ENCODE assay signal across 1 cellular context in genomic region chr15:94238539-94239118, GRCh38.
TF ChIP-seq lines count a peak whose summit lies in the region.

No MANE protein-coding gene starts in this region.

TF ChIP-seq in GM12878, 131 proteins besides CTCF, POLR2A, EP300 and RAD21 (continued from another document):
- TF ChIP-seq RELB (IDR thresholded peaks at IDR 0.05; ENCODE audit: low read depth) = peak; percentile 80
- TF ChIP-seq HDGF (IDR thresholded peaks at IDR 0.05) = 0 out of 2 replicates have a peak, but pooled peaks have one; percentile 54
- peak; percentile 69 for TF ChIP-seq DPF2 (IDR thresholded peaks at IDR 0.05)
- no peak for TF ChIP-seq CHD4 (IDR thresholded peaks at IDR 0.05)
- TF ChIP-seq EGR1 (IDR thresholded peaks at IDR 0.05; ENCODE audit: borderline replicate concordance in 1 of 2, low read depth in 2 of 2, low read length in 2 of 2) = no peak
- peak; percentile 95 for TF ChIP-seq IKZF1 (conservative IDR thresholded peaks at IDR 0.05)
- TF ChIP-seq MLLT1 (IDR thresholded peaks at IDR 0.05) = 0 out of 2 replicates have a peak, but pooled peaks have one; percentile 28
- peak; percentile 83 for TF ChIP-seq SPI1 (IDR thresholded peaks at IDR 0.05; ENCODE audit: borderline replicate concordance, insufficient read depth, low read depth, low read length)
- TF ChIP-seq IRF4 (IDR thresholded peaks at IDR 0.05; ENCODE audit: low read depth, low read length) = peak; percentile 33; the same call in 1 of the 2 replicates
- TF ChIP-seq NBN (IDR thresholded peaks at IDR 0.05) = peak; percentile 60; the same call in 1 of the 2 replicates
- TF ChIP-seq MTA2 (IDR thresholded peaks at IDR 0.05; ENCODE audit: low read depth) = peak; percentile 83
- no peak for TF ChIP-seq ZSCAN29 (IDR thresholded peaks at IDR 0.05)
- peak; percentile 20; the same call in 1 of the 2 replicates for TF ChIP-seq BACH1 (IDR thresholded peaks at IDR 0.05; ENCODE audit: borderline replicate concordance)
